14 cellular contexts compared by ENCODE assay signal in the genomic region with DNA sequence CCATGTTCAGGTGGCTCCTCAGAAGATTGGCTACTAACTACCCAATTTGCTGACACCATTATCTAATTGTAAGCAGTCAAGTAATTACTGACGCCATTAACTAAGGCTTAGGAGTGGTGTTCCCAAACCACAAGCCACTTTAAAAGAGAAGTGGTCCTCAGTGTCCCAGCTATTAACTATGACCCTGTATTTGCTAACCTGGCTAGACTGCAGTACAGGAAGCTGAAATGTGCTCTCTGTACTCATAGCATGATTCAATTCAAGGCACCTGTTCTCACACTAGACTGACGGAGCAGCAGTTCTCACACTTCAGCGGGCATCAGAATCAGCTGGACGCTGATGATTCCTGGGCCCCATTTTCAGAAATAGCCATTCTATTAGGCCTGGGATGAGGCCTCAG. TPM values are rescaled to one million over a fixed set of nuclear protein-coding genes. Genes with fewer than 3 reads are reported as not detected.
DNase-seq lines count a peak whose midpoint lies in the region; ATAC-seq and TF ChIP-seq lines count a peak whose summit lies in the region.
"Had no signal": no experiment of that assay in that cellular context is flagged by ENCODE, and none has a peak within 500 bp of the region (broad histone marks: within the 10 kb centered on the region; RNA-seq: fewer than 3 reads in every experiment).

No MANE protein-coding gene starts in this region.

- peaks cover 3% of the 10 kb centered on the region for H3K4me1 Mint-ChIP-seq in osteocyte (ENCODE audit: unreplicated experiment)

- no peaks in the 10 kb centered on the region for H3K36me3 Mint-ChIP-seq in osteocyte (ENCODE audit: unreplicated experiment)
- H3K36me3 Mint-ChIP-seq: mesothelial cell of epicardium had no signal

- H3K27ac Mint-ChIP-seq in osteocyte (ENCODE audit: unreplicated experiment) = no peak overlapping the region
- H3K27ac Mint-ChIP-seq: mesothelial cell of epicardium had no signal

- peak; percentile 46 for ATAC-seq in HG02798 (IDR thresholded peaks at IDR 0.05; ENCODE audit: poor library complexity, unreplicated experiment)
- no peak for ATAC-seq in HG02840 (IDR thresholded peaks at IDR 0.05; ENCODE audit: low FRiP score, unreplicated experiment)

- no peak for TF ChIP-seq CTCF in osteocyte (IDR thresholded peaks at IDR 0.05)

- H3K4me3 Mint-ChIP-seq in osteocyte (ENCODE audit: unreplicated experiment) = no peak overlapping the region
- H3K4me3 Mint-ChIP-seq: mesothelial cell of epicardium had no signal

- H3K27me3 Mint-ChIP-seq in osteocyte (ENCODE audit: unreplicated experiment) = peaks cover 7% of the 10 kb centered on the region

- H3K9me3 Mint-ChIP-seq in osteocyte (ENCODE audit: unreplicated experiment) = no peaks in the 10 kb centered on the region

- DNase-seq in NCI-H146 (lab: John Stamatoyannopoulos, UW) (peak; percentile 24), NCI-H146 treated with DMSO at 0.1 percent for 48 hours (lab: John Stamatoyannopoulos, UW; ENCODE audit: unreplicated experiment) (no peak), NCI-H1436 treated with DMSO at 0.1 percent for 48 hours (lab: John Stamatoyannopoulos, UW) (peak; percentile 88), osteocyte (ENCODE audit: extremely low spot score, unreplicated experiment) (peak; percentile 53), nucleus accumbens (lab: John Stamatoyannopoulos, UW) (no peak)
- no peak for DNase-seq in effector CD4-positive, alpha-beta T cell
- DNase-seq: aorta, KG1, NCI-H2227 treated with DMSO at 0.1 percent for 48 hours, Peyer's patch, tibial artery had no signal

RNA-seq across cellular contexts. Expression of a gene that starts 24.6 kb away (rescaled TPM):
- total RNA-seq in osteocyte = 11.8 and 15.5 TPM in 2 replicates

Comparison
In these comparisons a context has a peak if more than half of its experiments do, and no peak if none do; other contexts are left out.
1. DNase-seq: peak in NCI-H146 (single experiment), NCI-H1436 treated with DMSO at 0.1 percent for 48 hours (single experiment) and osteocyte (single experiment); none in NCI-H146 treated with DMSO at 0.1 percent for 48 hours (single experiment), nucleus accumbens (0 of 56) and effector CD4-positive, alpha-beta T cell (single experiment).